In the genomic region with DNA sequence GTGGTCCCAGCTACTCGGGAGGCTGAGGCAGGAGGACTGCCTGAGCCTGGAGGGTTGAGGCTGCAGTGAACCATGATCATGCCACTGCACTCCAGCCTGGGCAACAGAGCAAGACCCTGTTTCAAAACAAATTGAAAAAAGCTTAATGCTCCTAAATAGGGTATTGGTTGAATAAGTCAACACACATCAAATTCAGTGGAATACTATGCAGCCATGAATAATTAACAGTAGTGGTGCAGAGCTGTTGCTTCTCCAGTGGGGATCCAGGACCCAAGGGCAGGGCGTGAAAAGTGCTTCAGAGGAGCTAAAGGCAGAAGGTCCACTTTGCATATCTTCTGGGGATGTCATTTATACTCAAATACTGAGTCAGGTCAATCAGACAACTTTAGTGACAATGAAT, we compare ENCODE assay signal across 18 cellular contexts. TPM values are rescaled to one million over a fixed set of nuclear protein-coding genes. Genes with fewer than 3 reads are reported as not detected.
A peak's percentile ranks its signal among the peaks of the same experiment; 100 is the strongest.
DNase-seq lines count a peak whose midpoint lies in the region; ATAC-seq and TF ChIP-seq lines count a peak whose summit lies in the region.
"Had no signal": no experiment of that assay in that cellular context is flagged by ENCODE, and none has a peak within 500 bp of the region (broad histone marks: within the 10 kb centered on the region; RNA-seq: fewer than 3 reads in every experiment).

No MANE protein-coding gene starts in this region.

- peaks cover 55% of the 10 kb centered on the region for H3K4me1 Mint-ChIP-seq in activated CD8-positive, alpha-beta T cell treated with anti-CD3 and anti-CD28 coated beads for 36 hours (ENCODE audit: low read depth)
- peaks cover 46% of the 10 kb centered on the region for H3K4me1 Mint-ChIP-seq in activated CD8-positive, alpha-beta T cell treated with anti-CD3 and anti-CD28 coated beads, Interleukin-2, amount 10 ng/mL, durations not matched to agents 7 days and 5 days (ENCODE audit: low read depth)
- peaks cover 69% of the 10 kb centered on the region for H3K4me1 Mint-ChIP-seq in activated naive CD8-positive, alpha-beta T cell treated with anti-CD3 and anti-CD28 coated beads, Interleukin-2, amount 50 U/mL, for 24 hours

- H3K79me2 ChIP-seq in osteoblast (ENCODE audit: insufficient read depth, low read length) = no peaks in the 10 kb centered on the region

- ATAC-seq in activated CD8-positive, alpha-beta T cell treated with anti-CD3 and anti-CD28 coated beads for 36 hours = no peak
- ATAC-seq in activated CD8-positive, alpha-beta T cell treated with anti-CD3 and anti-CD28 coated beads, Interleukin-2, amount 10 ng/mL, durations not matched to agents 7 days and 5 days = no peak
- ATAC-seq in activated naive CD8-positive, alpha-beta T cell treated with anti-CD3 and anti-CD28 coated beads, Interleukin-2, amount 50 U/mL, for 24 hours = no peak

- POLR2A ChIA-PET in activated CD8-positive, alpha-beta T cell treated with anti-CD3 and anti-CD28 coated beads for 36 hours (lab: Charles Lee) = interaction anchor here (1.0 to 3.4 kb wide), 6 partner anchors 11 to 102 kb away, joined by 3 to 14 read pairs (median 6); a partner anchor contains a TSS
- POLR2A ChIA-PET in activated CD8-positive, alpha-beta T cell treated with anti-CD3 and anti-CD28 coated beads, Interleukin-2, amount 10 ng/mL, durations not matched to agents 7 days and 5 days (lab: Charles Lee) = interaction anchor here (1.0 kb wide), 1 partner anchor 45 kb away, joined by 3 read pairs; no protein-coding TSS in a partner anchor
- POLR2A ChIA-PET in HEK293 (lab: Yijun Ruan, JAX) = no interaction called here

- no peak overlapping the region for H3K27ac ChIP-seq in HEK293 (ENCODE audit: extremely low read depth, low read depth, low read length)
- H3K27ac ChIP-seq in spleen = no peak overlapping the region
- H3K27ac ChIP-seq in effector memory CD4-positive, alpha-beta T cell (ENCODE audit: insufficient read depth, low read length, poor library complexity, severe bottlenecking) = no peak overlapping the region
- no peak overlapping the region for H3K27ac ChIP-seq in osteoblast (ENCODE audit: low read depth, low read length)
- H3K27ac ChIP-seq: A549 had no signal

- H3K4me1 ChIP-seq in HEK293 (ENCODE audit: control insufficient read depth, insufficient read depth, low read length) (no peaks in the 10 kb centered on the region), spleen (peaks cover 11 to 48% (median 32%) of the 10 kb centered on the region in 6 donors), osteoblast (ENCODE audit: insufficient read depth, low read length) (no peaks in the 10 kb centered on the region)
- H3K4me1 ChIP-seq in effector memory CD4-positive, alpha-beta T cell (ENCODE audit: control insufficient read depth, insufficient read depth, low read length, poor library complexity, severe bottlenecking) = peaks cover 20% of the 10 kb centered on the region
- H3K4me1 ChIP-seq: A549 had no signal

- peaks cover 6% of the 10 kb centered on the region for H3K9me3 Mint-ChIP-seq in activated CD8-positive, alpha-beta T cell treated with anti-CD3 and anti-CD28 coated beads for 36 hours
- no peaks in the 10 kb centered on the region for H3K9me3 Mint-ChIP-seq in activated CD8-positive, alpha-beta T cell treated with anti-CD3 and anti-CD28 coated beads, Interleukin-2, amount 10 ng/mL, durations not matched to agents 7 days and 5 days (ENCODE audit: insufficient read depth)
- peaks cover 14% of the 10 kb centered on the region for H3K9me3 Mint-ChIP-seq in activated naive CD8-positive, alpha-beta T cell treated with anti-CD3 and anti-CD28 coated beads, Interleukin-2, amount 50 U/mL, for 24 hours

- no peak overlapping the region for H2AFZ ChIP-seq in osteoblast (ENCODE audit: low read length)

- H3K4me3 ChIP-seq in HEK293 (ENCODE audit: low read depth, low read length) (no peak overlapping the region), spleen (no peak overlapping the region), osteoblast (ENCODE audit: insufficient read depth, low read length) (no peak overlapping the region)
- H3K4me3 ChIP-seq in effector memory CD4-positive, alpha-beta T cell (ENCODE audit: insufficient read depth, low read depth, low read length, poor library complexity, severe bottlenecking) = no peak overlapping the region
- H3K4me3 ChIP-seq: A549 had no signal

- H3K4me2 ChIP-seq in osteoblast (ENCODE audit: insufficient read depth, low read length) = no peak overlapping the region
- H3K4me2 ChIP-seq: A549 had no signal

- H3K36me3 ChIP-seq in HEK293 (ENCODE audit: control insufficient read depth in 2 of 2, insufficient read depth in 1 of 2, low read length in 2 of 2) (no peaks in the 10 kb centered on the region), spleen (no peaks in the 10 kb centered on the region), osteoblast (ENCODE audit: insufficient read depth, low read length) (no peaks in the 10 kb centered on the region)
- H3K36me3 ChIP-seq in effector memory CD4-positive, alpha-beta T cell (ENCODE audit: control insufficient read depth, insufficient read depth, low read length) = no peaks in the 10 kb centered on the region

- no peak overlapping the region for H3K4me3 Mint-ChIP-seq in activated CD8-positive, alpha-beta T cell treated with anti-CD3 and anti-CD28 coated beads for 36 hours
- H3K4me3 Mint-ChIP-seq in activated CD8-positive, alpha-beta T cell treated with anti-CD3 and anti-CD28 coated beads, Interleukin-2, amount 10 ng/mL, durations not matched to agents 7 days and 5 days = no peak overlapping the region
- peak overlapping the region; percentile 78 for H3K4me3 Mint-ChIP-seq in activated naive CD8-positive, alpha-beta T cell treated with anti-CD3 and anti-CD28 coated beads, Interleukin-2, amount 50 U/mL, for 24 hours

- no peaks in the 10 kb centered on the region for H4K20me1 ChIP-seq in osteoblast (ENCODE audit: insufficient read depth, low read length)

- CTCF ChIA-PET in activated CD8-positive, alpha-beta T cell treated with anti-CD3 and anti-CD28 coated beads for 36 hours (lab: Charles Lee) = interaction anchor here (0.6 to 7.7 kb wide), 20 partner anchors 8 to 338 kb away, joined by 3 to 71 read pairs (median 4); a partner anchor contains a TSS
- CTCF ChIA-PET in activated CD8-positive, alpha-beta T cell treated with anti-CD3 and anti-CD28 coated beads, Interleukin-2, amount 10 ng/mL, durations not matched to agents 7 days and 5 days (lab: Charles Lee) = interaction anchor here (0.7 to 8.3 kb wide), 15 partner anchors 8 to 198 kb away, joined by 3 to 74 read pairs (median 6); a partner anchor contains a TSS
- CTCF ChIA-PET in HEK293 (lab: Yijun Ruan, JAX) = interaction anchor here (0.6 to 1.4 kb wide), 9 partner anchors 18 to 304 kb away, joined by 3 to 5 read pairs (median 3); no protein-coding TSS in a partner anchor

- TF ChIP-seq POLR2A in spleen (IDR thresholded peaks at IDR 0.05) = no peak

- WGBS in spleen, 5 donors = 79 to 90% (median 83%) methylated on average over 2 of the region's 2 CpGs

- intact Hi-C loops in activated CD8-positive, alpha-beta T cell treated with anti-CD3 and anti-CD28 coated beads for 36 hours (cut with micrococcal nuclease) = loop anchor here (2.0 kb wide), 1 partner anchor 67 kb away; a partner anchor contains a TSS
- intact Hi-C loops in spleen (cut with DNase I; ENCODE audit: low total_unique reads) = loop anchor here (5.0 kb wide), 1 partner anchor 103 kb away; no protein-coding TSS in a partner anchor

- no peak for TF ChIP-seq CTCF in activated CD8-positive, alpha-beta T cell treated with anti-CD3 and anti-CD28 coated beads for 36 hours (IDR thresholded peaks at IDR 0.05)
- TF ChIP-seq CTCF in HEK293 (tag by site-specific recombination; IDR thresholded peaks at IDR 0.05) (no peak), spleen (IDR thresholded peaks at IDR 0.05 in 8 of 11, conservative IDR thresholded peaks at IDR 0.05 in 3 of 11) (no peak), osteoblast (IDR thresholded peaks at IDR 0.05; ENCODE audit: extremely low read depth, low read depth, low read length) (no peak)

- DNase-seq in activated CD8-positive, alpha-beta T cell treated with anti-CD3 and anti-CD28 coated beads for 36 hours = no peak
- no peak for DNase-seq in activated CD8-positive, alpha-beta T cell treated with anti-CD3 and anti-CD28 coated beads, Interleukin-2, amount 10 ng/mL, durations not matched to agents 7 days and 5 days
- no peak for DNase-seq in activated naive CD8-positive, alpha-beta T cell treated with anti-CD3 and anti-CD28 coated beads, Interleukin-2, amount 50 U/mL, for 24 hours
- DNase-seq in spleen (peak; percentile 18), osteoblast (ENCODE audit: insufficient read length, low spot score, missing footprints) (no peak), KBM-7 (no peak)
- no peak for DNase-seq in effector memory CD4-positive, alpha-beta T cell
- DNase-seq: Calu3, DMS79 treated with DMSO at 0.1 percent for 48 hours, HCEC 1CT, IMR-90, NCI-H1417, NCI-H1930, NCI-H2171, NCI-H510A had no signal

- H3K9me3 ChIP-seq in HEK293 (ENCODE audit: control insufficient read depth, insufficient read depth, low read depth, low read length) (no peaks in the 10 kb centered on the region), spleen (no peaks in the 10 kb centered on the region), osteoblast (ENCODE audit: low read depth, low read length) (no peaks in the 10 kb centered on the region)
- H3K9me3 ChIP-seq in effector memory CD4-positive, alpha-beta T cell (ENCODE audit: control insufficient read depth, low read length) = no peaks in the 10 kb centered on the region

- in situ Hi-C loops in KBM-7 (cut with MboI; ENCODE audit: low pct_unique_long_range_greater_than_20kb, low sequenced_read_pairs) = no loop called here

- H3K36me3 Mint-ChIP-seq in activated CD8-positive, alpha-beta T cell treated with anti-CD3 and anti-CD28 coated beads for 36 hours (ENCODE audit: low read depth) = peaks cover 4% of the 10 kb centered on the region
- no peaks in the 10 kb centered on the region for H3K36me3 Mint-ChIP-seq in activated CD8-positive, alpha-beta T cell treated with anti-CD3 and anti-CD28 coated beads, Interleukin-2, amount 10 ng/mL, durations not matched to agents 7 days and 5 days (ENCODE audit: low read depth)
- peaks cover 12% of the 10 kb centered on the region for H3K36me3 Mint-ChIP-seq in activated naive CD8-positive, alpha-beta T cell treated with anti-CD3 and anti-CD28 coated beads, Interleukin-2, amount 50 U/mL, for 24 hours (ENCODE audit: low read depth)

- no peaks in the 10 kb centered on the region for H3K27me3 Mint-ChIP-seq in activated CD8-positive, alpha-beta T cell treated with anti-CD3 and anti-CD28 coated beads for 36 hours
- H3K27me3 Mint-ChIP-seq in activated CD8-positive, alpha-beta T cell treated with anti-CD3 and anti-CD28 coated beads, Interleukin-2, amount 10 ng/mL, durations not matched to agents 7 days and 5 days (ENCODE audit: low read depth) = peaks cover 31% of the 10 kb centered on the region
- H3K27me3 Mint-ChIP-seq in activated naive CD8-positive, alpha-beta T cell treated with anti-CD3 and anti-CD28 coated beads, Interleukin-2, amount 50 U/mL, for 24 hours = peaks cover 6% of the 10 kb centered on the region

- H3K27me3 ChIP-seq in spleen (replicated peaks in 1 of 7) (peaks cover 0 to 51% (median 5%) of the 10 kb centered on the region in 7 donors), osteoblast (ENCODE audit: insufficient read depth, low read length) (no peaks in the 10 kb centered on the region)
- H3K27me3 ChIP-seq in effector memory CD4-positive, alpha-beta T cell (replicated peaks; ENCODE audit: control insufficient read depth, insufficient read depth, low read length, poor library complexity, severe bottlenecking) = no peaks in the 10 kb centered on the region

- peak overlapping the region; percentile 94 for H3K27ac Mint-ChIP-seq in activated CD8-positive, alpha-beta T cell treated with anti-CD3 and anti-CD28 coated beads for 36 hours
- H3K27ac Mint-ChIP-seq in activated CD8-positive, alpha-beta T cell treated with anti-CD3 and anti-CD28 coated beads, Interleukin-2, amount 10 ng/mL, durations not matched to agents 7 days and 5 days = no peak overlapping the region
- peak overlapping the region; percentile 100 for H3K27ac Mint-ChIP-seq in activated naive CD8-positive, alpha-beta T cell treated with anti-CD3 and anti-CD28 coated beads, Interleukin-2, amount 50 U/mL, for 24 hours

RNA-seq across cellular contexts. Expression of a gene that starts 18.2 kb away (rescaled TPM):
- not detected for total RNA-seq in activated CD8-positive, alpha-beta T cell treated with anti-CD3 and anti-CD28 coated beads for 36 hours
- total RNA-seq in activated CD8-positive, alpha-beta T cell treated with anti-CD3 and anti-CD28 coated beads, Interleukin-2, amount 10 ng/mL, durations not matched to agents 7 days and 5 days = not detected
- 10 to 100 TPM in 4 of 7 donors, 1 to 10 TPM in 3; 2.2 to 39.3 (median 10.1) TPM for total RNA-seq in spleen
- polyA plus RNA-seq in spleen = 1 to 10 TPM; 1.1 to 5.1 (median 3.5) TPM
- not detected in 2 replicates for total RNA-seq in osteoblast
- total RNA-seq: Calu3, HT-29, IMR-90 had no signal
- polyA plus RNA-seq: A549, IMR-90 had no signal

RNA-seq across cellular contexts. Expression of a gene that starts 22.6 kb away (rescaled TPM):
- total RNA-seq in activated CD8-positive, alpha-beta T cell treated with anti-CD3 and anti-CD28 coated beads for 36 hours = under 1 TPM in 1 of 2 experiments, not detected in 1; 0.32 TPM
- under 1 TPM; 0.83 to 0.92 TPM for total RNA-seq in activated CD8-positive, alpha-beta T cell treated with anti-CD3 and anti-CD28 coated beads, Interleukin-2, amount 10 ng/mL, durations not matched to agents 7 days and 5 days
- total RNA-seq in spleen (100 to 1,000 TPM in 4 of 7 donors, 10 to 100 TPM in 3; 68.9 to 155 (median 102) TPM), osteoblast (not detected in 2 replicates)
- polyA plus RNA-seq in spleen = 10 to 100 TPM; 38.0 to 47.3 (median 41.2) TPM
- total RNA-seq: Calu3, HT-29, IMR-90 had no signal
- polyA plus RNA-seq: A549, IMR-90 had no signal

RNA-seq across cellular contexts. Expression of a gene that starts 38.3 kb away (rescaled TPM):
- not detected for total RNA-seq in activated CD8-positive, alpha-beta T cell treated with anti-CD3 and anti-CD28 coated beads for 36 hours
- total RNA-seq in activated CD8-positive, alpha-beta T cell treated with anti-CD3 and anti-CD28 coated beads, Interleukin-2, amount 10 ng/mL, durations not matched to agents 7 days and 5 days = not detected
- total RNA-seq in spleen (not detected), osteoblast (not detected in 2 replicates)
- not detected for polyA plus RNA-seq in spleen
- total RNA-seq: Calu3, HT-29, IMR-90 had no signal
- polyA plus RNA-seq: A549, IMR-90 had no signal

RNA-seq across cellular contexts. Expression of a gene that starts 49.7 kb away (rescaled TPM):
- not detected for total RNA-seq in activated CD8-positive, alpha-beta T cell treated with anti-CD3 and anti-CD28 coated beads for 36 hours
- total RNA-seq in activated CD8-positive, alpha-beta T cell treated with anti-CD3 and anti-CD28 coated beads, Interleukin-2, amount 10 ng/mL, durations not matched to agents 7 days and 5 days = not detected
- total RNA-seq in spleen (1 to 10 TPM in 1 of 7 donors, under 1 TPM in 2, not detected in 4; 0.20 to 2.4 (median 0.28) TPM), osteoblast (not detected in 2 replicates)
- under 1 TPM; 0.13 to 0.23 (median 0.19) TPM for polyA plus RNA-seq in spleen
- total RNA-seq: Calu3, HT-29, IMR-90 had no signal
- polyA plus RNA-seq: A549, IMR-90 had no signal

RNA-seq across cellular contexts. Expression of a gene that starts 52.3 kb away (rescaled TPM):
- 1 to 10 TPM; 1.4 to 2.6 TPM for total RNA-seq in activated CD8-positive, alpha-beta T cell treated with anti-CD3 and anti-CD28 coated beads for 36 hours
- total RNA-seq in activated CD8-positive, alpha-beta T cell treated with anti-CD3 and anti-CD28 coated beads, Interleukin-2, amount 10 ng/mL, durations not matched to agents 7 days and 5 days = not detected
- total RNA-seq in spleen = not detected
- not detected for polyA plus RNA-seq in spleen
- total RNA-seq in osteoblast = not detected in 2 replicates
- total RNA-seq: Calu3, HT-29, IMR-90 had no signal
- polyA plus RNA-seq: A549, IMR-90 had no signal

Comparison
In these comparisons a context has a peak if more than half of its experiments do, and no peak if none do; other contexts are left out.
1. RNA of a gene that starts 22.6 kb away (total RNA-seq): 68.9 to 155 TPM in spleen; 0.83 to 0.92 TPM in activated CD8-positive, alpha-beta T cell treated with anti-CD3 and anti-CD28 coated beads, Interleukin-2, amount 10 ng/mL, durations not matched to agents 7 days and 5 days, 0.32 TPM in activated CD8-positive, alpha-beta T cell treated with anti-CD3 and anti-CD28 coated beads for 36 hours and not detected in osteoblast; every median in the first group is over 10 times any median in the second.